ENCODE assay signal across 13 cellular contexts in the genomic region with DNA sequence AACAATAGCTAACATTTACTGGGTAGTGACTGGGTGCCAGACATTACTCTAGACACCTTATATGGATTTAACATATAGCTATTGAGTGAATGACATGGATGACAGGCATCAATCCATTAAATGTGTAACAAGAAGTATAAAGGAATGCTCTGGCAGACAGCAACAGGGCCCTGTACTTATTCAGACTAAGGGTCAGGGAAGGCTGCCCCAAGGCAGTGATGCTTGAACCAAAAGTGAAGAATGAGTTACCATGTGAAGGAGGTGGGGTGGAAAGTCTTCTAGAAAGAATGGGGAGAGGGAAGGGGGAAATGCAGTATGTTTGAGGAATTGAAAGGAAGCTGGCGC. TPM values are rescaled to one million over a fixed set of nuclear protein-coding genes. Genes with fewer than 3 reads are reported as not detected.
DNase-seq lines count a peak whose midpoint lies in the region; ATAC-seq, FAIRE-seq and TF ChIP-seq lines count a peak whose summit lies in the region.
"Had no signal": no experiment of that assay in that cellular context is flagged by ENCODE, and none has a peak within 500 bp of the region (broad histone marks: within the 10 kb centered on the region; RNA-seq: fewer than 3 reads in every experiment).

No MANE protein-coding gene starts in this region.

- no peak overlapping the region for H2BK20ac ChIP-seq in IMR-90 (ENCODE audit: low read depth, low read length)

- no peak overlapping the region for H3K4me3 ChIP-seq in A549
- H3K4me3 ChIP-seq in IMR-90 (ENCODE audit: insufficient read depth, low read depth, low read length): no peak overlapping the region
- no peak overlapping the region for H3K4me3 ChIP-seq in epithelial cell of proximal tubule (ENCODE audit: low read depth, low read length)
- H3K4me3 ChIP-seq in trophoblast cell (ENCODE audit: low read depth, low read length): no peak overlapping the region
- H3K4me3 ChIP-seq: SJCRH30 had no signal

- TF ChIP-seq EP300 in A549 (IDR thresholded peaks at IDR 0.05): no peak

- no peaks in the 10 kb centered on the region for H4K20me1 ChIP-seq in IMR-90 (ENCODE audit: insufficient read depth, low read length)

- no peaks in the 10 kb centered on the region for H3K79me2 ChIP-seq in trophoblast cell (ENCODE audit: control insufficient read depth, insufficient read depth, low read length, poor library complexity)

- peaks cover 6% of the 10 kb centered on the region for H3K9me1 ChIP-seq in IMR-90 (ENCODE audit: insufficient read depth, low read length)

- no peak overlapping the region for H3K18ac ChIP-seq in IMR-90 (ENCODE audit: low read depth, low read length)
- H3K18ac ChIP-seq in trophoblast cell (ENCODE audit: low read length): no peak overlapping the region

- ATAC-seq in A549 (no peak), IMR-90 (ENCODE audit: low read depth) (no peak), HG02623 (IDR thresholded peaks at IDR 0.05; ENCODE audit: unreplicated experiment) (no peak)

- no peak for TF ChIP-seq CTCF in A549 (IDR thresholded peaks at IDR 0.05)
- no peak for TF ChIP-seq CTCF in IMR-90 (conservative IDR thresholded peaks at IDR 0.05; ENCODE audit: low read depth, low read length)
- TF ChIP-seq CTCF in epithelial cell of proximal tubule (conservative IDR thresholded peaks at IDR 0.05; ENCODE audit: low read depth, low read length): no peak

- H3K14ac ChIP-seq in IMR-90 (replicated peaks; ENCODE audit: low read depth, low read length): 0 out of 2 replicates have a peak overlapping the region, but pooled peaks have one; percentile 8
- no peak overlapping the region for H3K14ac ChIP-seq in trophoblast cell (ENCODE audit: low read length)

- no peak overlapping the region for H2BK120ac ChIP-seq in IMR-90 (ENCODE audit: low read depth, low read length)
- no peak overlapping the region for H2BK120ac ChIP-seq in trophoblast cell (ENCODE audit: insufficient read depth, low read length, poor library complexity)

- H3K36me3 ChIP-seq in IMR-90 (ENCODE audit: control insufficient read depth, insufficient read depth, low read length): no peaks in the 10 kb centered on the region
- H3K36me3 ChIP-seq in trophoblast cell (ENCODE audit: control insufficient read depth in 1 of 2, insufficient read depth in 2 of 2, low read length in 2 of 2): no peaks in the 10 kb centered on the region
- H3K36me3 ChIP-seq: SJCRH30 had no signal

- no peak overlapping the region for H2BK12ac ChIP-seq in trophoblast cell (ENCODE audit: low read length)

- no peak overlapping the region for H3K56ac ChIP-seq in IMR-90 (ENCODE audit: extremely low read depth, insufficient read depth, low read length)

- dilution Hi-C loops in IMR-90 (cut with HindIII; ENCODE audit: low sequenced_read_pairs, unreplicated experiment): no loop called here

- H3K27me3 ChIP-seq in IMR-90 (ENCODE audit: control insufficient read depth, insufficient read depth, low read length): no peaks in the 10 kb centered on the region
- no peaks in the 10 kb centered on the region for H3K27me3 ChIP-seq in trophoblast cell (ENCODE audit: insufficient read depth, low read length)
- H3K27me3 ChIP-seq: SJCRH30 had no signal

- no peak overlapping the region for H3K9ac ChIP-seq in IMR-90 (ENCODE audit: low read depth, low read length)
- no peak overlapping the region for H3K9ac ChIP-seq in trophoblast cell (ENCODE audit: low read length)

- H2AK9ac ChIP-seq in IMR-90 (replicated peaks; ENCODE audit: low read depth, low read length, poor library complexity): peak overlapping the region; percentile 81

- H3K9me3 ChIP-seq in A549 (no peaks in the 10 kb centered on the region; the same call in 2 of the 3 replicates), IMR-90 (ENCODE audit: control insufficient read depth, insufficient read depth, low read length) (no peaks in the 10 kb centered on the region), trophoblast cell (ENCODE audit: insufficient read depth, low read depth, low read length) (peaks cover 2% of the 10 kb centered on the region)
- H3K9me3 ChIP-seq: SJCRH30 had no signal

- TF ChIP-seq RAD21 in A549 (conservative IDR thresholded peaks at IDR 0.05 in 1 of 2, IDR thresholded peaks at IDR 0.05 in 1 of 2) (no peak), IMR-90 (IDR thresholded peaks at IDR 0.05; ENCODE audit: low read length) (no peak)

- no TSS peak for BruUV-seq in IMR-90 (replicated peaks; lab: Mats Ljungman, UMichigan)

- H3K4ac ChIP-seq in IMR-90 (ENCODE audit: low read depth, low read length) (no peak overlapping the region), trophoblast cell (ENCODE audit: low read depth, low read length) (no peak overlapping the region)

- TF ChIP-seq POLR2A in A549 (IDR thresholded peaks at IDR 0.05; ENCODE audit: low read length) (no peak), IMR-90 (IDR thresholded peaks at IDR 0.05; ENCODE audit: low read depth, low read length) (no peak)

- POLR2A ChIA-PET in A549 (lab: Yijun Ruan, JAX): interaction anchor here (0.6 to 0.7 kb wide), 2 partner anchors 132 to 195 kb away, joined by 3 read pairs; no protein-coding TSS in a partner anchor
- POLR2A ChIA-PET in IMR-90 (lab: Charles Lee; ENCODE audit: unreplicated experiment): no interaction called here

- H3K27ac ChIP-seq in A549 (peak overlapping the region; percentile 78 to 100), IMR-90 (ENCODE audit: insufficient read depth, low read length) (no peak overlapping the region), trophoblast cell (ENCODE audit: low read depth, low read length) (no peak overlapping the region)
- H3K27ac ChIP-seq: SJCRH30 had no signal

- H4K5ac ChIP-seq in IMR-90 (ENCODE audit: low read depth, low read length): no peak overlapping the region

- H4K8ac ChIP-seq in IMR-90 (ENCODE audit: low read depth in 2 of 2, low read length in 2 of 2) (no peak overlapping the region), trophoblast cell (ENCODE audit: low read depth, low read length) (no peak overlapping the region)

- peaks cover 40% of the 10 kb centered on the region for H3K4me1 ChIP-seq in A549
- peaks cover 2% of the 10 kb centered on the region; the same call in 1 of the 2 replicates for H3K4me1 ChIP-seq in IMR-90 (ENCODE audit: control insufficient read depth, insufficient read depth, low read length)
- H3K4me1 ChIP-seq in trophoblast cell (ENCODE audit: control insufficient read depth in 1 of 2, insufficient read depth in 2 of 2, low read length in 2 of 2): peaks cover 5 to 13% of the 10 kb centered on the region in 2 experiments
- H3K4me1 ChIP-seq: SJCRH30 had no signal

- H4K91ac ChIP-seq in IMR-90 (ENCODE audit: insufficient read depth, low read depth, low read length): no peak overlapping the region
- no peak overlapping the region for H4K91ac ChIP-seq in trophoblast cell (ENCODE audit: low read depth, low read length)

- in situ Hi-C loops in IMR-90 (cut with MboI; ENCODE audit: low sequenced_read_pairs): no loop called here

- FAIRE-seq in A549 (lab: Jason Lieb, UNC): no peak

- H2BK5ac ChIP-seq in IMR-90 (ENCODE audit: low read depth, low read length, poor library complexity, severe bottlenecking) (no peak overlapping the region), trophoblast cell (ENCODE audit: low read depth, low read length, poor library complexity) (no peak overlapping the region)

- H2AFZ ChIP-seq in IMR-90 (replicated peaks; ENCODE audit: low read length, poor library complexity) (no peak overlapping the region), trophoblast cell (ENCODE audit: insufficient read depth, low read length, poor library complexity) (no peak overlapping the region)

- H3K4me2 ChIP-seq in A549: peak overlapping the region; percentile 55
- no peak overlapping the region for H3K4me2 ChIP-seq in IMR-90 (ENCODE audit: low read depth, low read length)
- H3K4me2 ChIP-seq in trophoblast cell (ENCODE audit: low read length): no peak overlapping the region

- 95% methylated on average over 1 of the region's 1 CpG for WGBS in A549 (ENCODE audit: missing lambda C conversion rate)
- WGBS in IMR-90 (ENCODE audit: extremely low coverage in 2 of 2, insufficient read length in 1 of 2), 2 experiments: 83% methylated on average over 1 of the region's 1 CpG; no CpG with 5 or more reads in 1 of the 2 experiments
- WGBS in trophoblast cell (ENCODE audit: extremely low coverage, insufficient coverage, insufficient read length): no CpG with 5 or more reads among the region's 1 CpG

- CTCF ChIA-PET in A549 (lab: Yijun Ruan, JAX): interaction anchor here (0.6 to 1.1 kb wide), 4 partner anchors 10 to 52 kb away, joined by 3 to 4 read pairs (median 3); no protein-coding TSS in a partner anchor
- CTCF ChIA-PET in IMR-90 (lab: Yijun Ruan, JAX): no interaction called here

- DNase-seq in A549 (ENCODE audit: low read depth in 1 of 2, low spot score in 1 of 2) (no peak), IMR-90 (no peak), epithelial cell of proximal tubule (ENCODE audit: low read depth) (peak; percentile 49), trophoblast cell (peak; percentile 75 to 78), NCI-H1092 (lab: John Stamatoyannopoulos, UW) (no peak)
- DNase-seq in stimulated activated CD4-positive, alpha-beta T cell treated with anti-CD3 and anti-CD28 coated beads, Interleukin-4, amount 100 ng/mL, for 4 hours: no peak
- no peak for DNase-seq in stimulated activated CD4-positive, alpha-beta T cell treated with anti-CD3 and anti-CD28 coated beads, Interleukin-2, amount 100 ng/mL, for 24 hours
- DNase-seq: NCI-H1105 treated with DMSO at 0.1 percent for 48 hours, NCI-H2029 treated with DMSO at 0.1 percent for 48 hours, NCI-H748 treated with DMSO at 0.1 percent for 48 hours had no signal

- H3K79me1 ChIP-seq in IMR-90 (ENCODE audit: low read depth in 1 of 2, low read length in 2 of 2): no peaks in the 10 kb centered on the region
- peaks cover 4% of the 10 kb centered on the region for H3K79me1 ChIP-seq in trophoblast cell (ENCODE audit: low read length)

- no peak overlapping the region for H3K23ac ChIP-seq in IMR-90 (ENCODE audit: low read depth, low read length)
- no peak overlapping the region for H3K23ac ChIP-seq in trophoblast cell (ENCODE audit: low read length)

- H2BK15ac ChIP-seq in IMR-90 (ENCODE audit: low read depth, low read length): peak overlapping the region; percentile 54; the same call in 1 of the 3 replicates

- no peak overlapping the region for H4K12ac ChIP-seq in trophoblast cell (ENCODE audit: low read depth, low read length)

- intact Hi-C loops in IMR-90 (cut with micrococcal nuclease): no loop called here

- H2AK5ac ChIP-seq in IMR-90 (ENCODE audit: low read depth, low read length) (peak overlapping the region; percentile 57), trophoblast cell (ENCODE audit: low read length) (no peak overlapping the region)

RNA-seq across cellular contexts. Expression of gene PTPRF, which starts 8.3 kb away (rescaled TPM):
- polyA plus RNA-seq in A549 (2011; rRNA removed) (96.5 and 111 TPM in 2 replicates), A549 (2017; fragmentation: RNase III; extraction: RNeasy Plus Mini Kit Qiagen cat#74134 plus additional on column Dnase treatment) (68.3 to 75.4 TPM (median 68.5 TPM) in 3 replicates), IMR-90 (2012; rRNA removed) (92.3 and 103 TPM in 2 replicates)
- polyA plus RNA-seq in A549 (2012; cell fraction: cytosol; rRNA removed): 84.0 and 107 TPM in 2 replicates
- polyA plus RNA-seq in A549 (2012; cell fraction: nucleus; rRNA removed): 211 and 261 TPM in 2 replicates
- polyA minus RNA-seq in A549 (2011; rRNA and poly(A)+ RNA removed): 308 and 310 TPM in 2 replicates
- total RNA-seq in IMR-90 (2012; rRNA removed) (25.8 and 27.8 TPM in 2 replicates), epithelial cell of proximal tubule (138 and 155 TPM in 2 replicates)
- polyA plus RNA-seq in IMR-90 (2012; cell fraction: cytosol; rRNA removed): 46.4 and 102 TPM in 2 replicates
- 122 and 210 TPM in 2 replicates for polyA plus RNA-seq in IMR-90 (2012; cell fraction: nucleus; rRNA removed; ENCODE audit: low replicate concordance)
- polyA plus RNA-seq in trophoblast cell (2013): 205 TPM in 2 replicates
- polyA plus RNA-seq: CD14-positive monocyte had no signal

Comparison
In these comparisons a context has a peak if more than half of its experiments do, and no peak if none do; other contexts are left out.
1. DNase-seq: peak in epithelial cell of proximal tubule (single experiment) and trophoblast cell (2 of 2); none in A549 (0 of 2), IMR-90 (single experiment), stimulated activated CD4-positive, alpha-beta T cell treated with anti-CD3 and anti-CD28 coated beads, Interleukin-4, amount 100 ng/mL, for 4 hours (0 of 2), stimulated activated CD4-positive, alpha-beta T cell treated with anti-CD3 and anti-CD28 coated beads, Interleukin-2, amount 100 ng/mL, for 24 hours (0 of 2) and NCI-H1092 (single experiment).
2. H3K27ac ChIP-seq: peak in A549 (2 of 2); none in IMR-90 (single experiment) and trophoblast cell (single experiment).